ENCODE assay signal across 17 cellular contexts in the genomic region with DNA sequence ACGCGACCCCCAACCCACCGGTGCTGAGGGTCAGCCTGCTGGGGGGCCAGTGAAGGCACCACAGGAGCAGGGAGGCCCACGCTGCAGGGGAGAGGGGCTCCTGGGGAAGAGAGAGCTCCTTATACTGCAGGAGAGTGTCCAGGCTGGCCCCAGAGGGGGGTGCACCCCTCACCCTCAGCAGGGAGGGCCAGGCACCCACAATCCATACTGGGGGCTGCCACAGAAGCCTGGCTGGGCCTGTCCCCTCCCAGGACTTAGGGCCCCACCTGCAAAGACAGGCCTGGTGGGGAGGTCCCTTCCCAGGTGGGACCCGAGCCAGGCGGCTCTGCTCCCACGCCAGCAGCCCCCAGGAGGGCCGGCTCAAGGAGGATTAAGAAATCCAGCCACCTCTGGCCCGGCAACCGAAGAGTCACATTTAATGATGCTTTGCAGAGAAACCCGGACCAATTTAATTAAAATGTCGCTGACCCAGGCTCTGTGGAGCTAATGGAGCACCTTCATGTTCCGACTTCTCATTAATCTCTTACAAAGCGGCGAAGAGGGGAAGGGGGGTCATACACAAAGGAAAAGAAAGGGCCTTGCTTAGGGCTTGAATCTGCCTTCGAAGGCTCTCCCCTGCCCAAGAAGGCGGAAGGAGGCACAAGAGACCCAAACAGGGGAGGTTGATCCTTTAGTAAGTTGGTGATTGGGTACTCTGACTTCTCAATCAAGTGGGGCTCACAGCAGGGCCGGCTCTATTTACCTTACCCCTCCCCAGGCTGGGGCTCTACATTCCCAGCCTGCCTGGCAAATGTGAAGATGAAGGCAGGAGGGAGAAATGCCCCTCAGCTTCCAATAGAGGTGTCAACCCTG. TPM values are rescaled to one million over a fixed set of nuclear protein-coding genes. Genes with fewer than 3 reads are reported as not detected.
"Had no signal": no experiment of that assay in that cellular context is flagged by ENCODE, and none has a peak within 500 bp of the region (broad histone marks: within the 10 kb centered on the region; RNA-seq: fewer than 3 reads in every experiment).

No MANE protein-coding gene starts in this region.

- H3K36me3 Mint-ChIP-seq: activated naive CD8-positive, alpha-beta T cell had no signal

- H3K27ac Mint-ChIP-seq: activated naive CD8-positive, alpha-beta T cell; activated T-helper 1 cell treated with anti-CD3 and anti-CD28 coated beads, Interleukin-12 subunit alpha, Interleukin-12 subunit beta, Interleukin-2, Interleukin-4 antibody, amounts not matched to agents 30 ng/mL and 10 ng/mL and 1 ng/mL, durations not matched to agents 14 hours and 24 hours and 36 hours; dendritic cell treated with granulocyte-macrophage colony-stimulating factor and Interleukin-4, amounts not matched to agents 40 ng/mL and 50 ng/mL, for 4 days; nephron progenitor cell; progenitor cell of endocrine pancreas; T-helper 1 cell treated with Interleukin-12 subunit alpha and Interleukin-12 subunit beta and Interleukin-4 antibody, amounts not matched to agents 30 μg/mL and 1 μg/mL, for 36 hours had no signal

- H3K9me3 Mint-ChIP-seq: activated T-helper 1 cell treated with anti-CD3 and anti-CD28 coated beads, Interleukin-12 subunit alpha, Interleukin-12 subunit beta, Interleukin-2, Interleukin-4 antibody, amounts not matched to agents 30 ng/mL and 10 ng/mL and 1 ng/mL, durations not matched to agents 14 hours and 24 hours and 36 hours; dendritic cell treated with granulocyte-macrophage colony-stimulating factor and Interleukin-4, amounts not matched to agents 40 ng/mL and 50 ng/mL, for 4 days; nephron progenitor cell; T-helper 1 cell treated with Interleukin-12 subunit alpha and Interleukin-12 subunit beta and Interleukin-4 antibody, amounts not matched to agents 30 μg/mL and 1 μg/mL, for 36 hours had no signal

- H3K4me3 Mint-ChIP-seq: activated naive CD8-positive, alpha-beta T cell; activated T-helper 1 cell treated with anti-CD3 and anti-CD28 coated beads, Interleukin-12 subunit alpha, Interleukin-12 subunit beta, Interleukin-2, Interleukin-4 antibody, amounts not matched to agents 30 ng/mL and 10 ng/mL and 1 ng/mL, durations not matched to agents 14 hours and 24 hours and 36 hours; dendritic cell treated with granulocyte-macrophage colony-stimulating factor and Interleukin-4, amounts not matched to agents 40 ng/mL and 50 ng/mL, for 4 days; nephron progenitor cell; T-helper 1 cell treated with Interleukin-12 subunit alpha and Interleukin-12 subunit beta and Interleukin-4 antibody, amounts not matched to agents 30 μg/mL and 1 μg/mL, for 36 hours had no signal

- H3K27ac ChIP-seq: tibial artery had no signal

- H3K27me3 ChIP-seq: tibial artery had no signal

- H3K27me3 Mint-ChIP-seq: activated naive CD8-positive, alpha-beta T cell; dendritic cell treated with granulocyte-macrophage colony-stimulating factor and Interleukin-4, amounts not matched to agents 40 ng/mL and 50 ng/mL, for 4 days had no signal

- DNase-seq: activated CD4-positive, alpha-beta T cell treated with anti-CD3 and anti-CD28 coated beads for 1 hour; activated CD4-positive, alpha-beta T cell treated with anti-CD3 and anti-CD28 coated beads, Interleukin-2, amount 50 U/mL, for 4 hours; effector memory CD4-positive, alpha-beta T cell; hippocampal formation; mammary epithelial cell; nephron progenitor cell; stimulated activated naive CD8-positive, alpha-beta T cell treated with anti-CD3 and anti-CD28 coated beads, Interleukin-15, Interleukin-2, amounts not matched to agents 100 U/mL and 50 U/mL, for 24 hours; substantia nigra; tibial artery had no signal

- H3K9me3 ChIP-seq: tibial artery had no signal

- FAIRE-seq: bronchial epithelial cell, islet of Langerhans had no signal

RNA-seq across cellular contexts. Expression of a gene that starts 25.0 kb away (rescaled TPM):
- total RNA-seq: activated CD8-positive, alpha-beta memory T cell treated with anti-CD3 and anti-CD28 coated beads for 36 hours; activated T-helper 1 cell treated with anti-CD3 and anti-CD28 coated beads, Interleukin-12 subunit alpha, Interleukin-12 subunit beta, Interleukin-2, Interleukin-4 antibody, amounts not matched to agents 30 ng/mL and 10 ng/mL and 1 ng/mL, durations not matched to agents 14 hours and 24 hours and 36 hours had no signal
